Comparison of ENCODE assay signal across 8 cellular contexts in genomic region chr2:197433770-197434438, GRCh38. TPM values are rescaled to one million over a fixed set of nuclear protein-coding genes. Genes with fewer than 3 reads are reported as not detected.
DNase-seq lines count a peak whose midpoint lies in the region; ATAC-seq and TF ChIP-seq lines count a peak whose summit lies in the region.

No MANE protein-coding gene starts in this region.

- peak overlapping the region; percentile 95 for H3K4me3 Mint-ChIP-seq in progenitor cell of endocrine pancreas (ENCODE audit: low read depth)

- peaks cover 52% of the 10 kb centered on the region for H4K20me1 ChIP-seq in PC-9 (ENCODE audit: insufficient read depth)

- TF ChIP-seq CTCF in PC-9 (conservative IDR thresholded peaks at IDR 0.05): no peak
- no peak for TF ChIP-seq CTCF in esophagus squamous epithelium (IDR thresholded peaks at IDR 0.05)
- TF ChIP-seq CTCF in progenitor cell of endocrine pancreas (IDR thresholded peaks at IDR 0.05; ENCODE audit: unreplicated experiment): no peak

- intact Hi-C loops in PC-9 (cut with micrococcal nuclease; ENCODE audit: unreplicated experiment): no loop called here
- intact Hi-C loops in esophagus squamous epithelium (cut with DNase I): no loop called here

- H3K9me2 ChIP-seq in PC-9 (ENCODE audit: insufficient read depth): no peaks in the 10 kb centered on the region

- POLR2A ChIA-PET in PC-9 (lab: Charles Lee; ENCODE audit: unreplicated experiment): interaction anchor here (0.7 to 1.2 kb wide), 2 partner anchors 170 to 446 kb away, joined by 4 to 6 read pairs; no protein-coding TSS in a partner anchor

- BruUV-seq in PC-9 (replicated peaks; lab: Mats Ljungman, UMichigan): no TSS peak

- H3K27me3 ChIP-seq in PC-9 (ENCODE audit: insufficient read depth, low read depth): no peaks in the 10 kb centered on the region
- no peaks in the 10 kb centered on the region for H3K27me3 ChIP-seq in esophagus squamous epithelium

- H3K9me3 ChIP-seq in PC-9 (ENCODE audit: insufficient read depth, low read depth): no peaks in the 10 kb centered on the region
- H3K9me3 ChIP-seq in esophagus squamous epithelium: no peaks in the 10 kb centered on the region

- peak overlapping the region; percentile 100 for H3K27ac Mint-ChIP-seq in progenitor cell of endocrine pancreas

- peaks cover 7% of the 10 kb centered on the region for H3K36me3 Mint-ChIP-seq in progenitor cell of endocrine pancreas (ENCODE audit: insufficient read depth)

- H3F3A ChIP-seq in PC-9 (ENCODE audit: insufficient read depth, low read depth): peaks cover 13% of the 10 kb centered on the region

- H3K27me3 Mint-ChIP-seq in progenitor cell of endocrine pancreas: no peaks in the 10 kb centered on the region

- no peak for TF ChIP-seq POLR2A in esophagus squamous epithelium (IDR thresholded peaks at IDR 0.05)

- peak overlapping the region; percentile 96 for H3K4me2 ChIP-seq in PC-9

- H2AFZ ChIP-seq in PC-9: no peak overlapping the region

- H3K9me3 Mint-ChIP-seq in progenitor cell of endocrine pancreas (ENCODE audit: low read depth): no peaks in the 10 kb centered on the region

- peaks cover 60% of the 10 kb centered on the region for H3K79me2 ChIP-seq in PC-9 (ENCODE audit: low read depth)

- H3K4me3 ChIP-seq in PC-9: peak overlapping the region; percentile 77
- peak overlapping the region; percentile 68 to 95 (median 84) for H3K4me3 ChIP-seq in esophagus squamous epithelium

- no peak for ATAC-seq in GM18511 (IDR thresholded peaks at IDR 0.05; ENCODE audit: unreplicated experiment)

- H3K4me1 ChIP-seq in PC-9 (replicated peaks; ENCODE audit: insufficient read depth) (peaks cover 24% of the 10 kb centered on the region), esophagus squamous epithelium (peaks cover 27 to 63% (median 44%) of the 10 kb centered on the region in 3 donors)

- DNase-seq in EH (ENCODE audit: low read depth): peak; percentile 20
- DNase-seq in PC-9: no peak
- DNase-seq in esophagus squamous epithelium (lab: John Stamatoyannopoulos, UW): no peak
- DNase-seq in progenitor cell of endocrine pancreas (ENCODE audit: low spot score, unreplicated experiment): no peak
- DNase-seq in NCI-H526 (lab: John Stamatoyannopoulos, UW): no peak
- DNase-seq in cortex of kidney (lab: John Stamatoyannopoulos, UW): no peak
- DNase-seq in EL: no peak

- peaks cover 40% of the 10 kb centered on the region for H3K4me1 Mint-ChIP-seq in progenitor cell of endocrine pancreas (ENCODE audit: low read depth)

- CTCF ChIA-PET in PC-9 (lab: Charles Lee): no interaction called here

- H3K27ac ChIP-seq in PC-9 (peak overlapping the region; percentile 80), esophagus squamous epithelium (peak overlapping the region in 3 of 4 donors; percentile 95 to 98 (median 96))

- WGBS in esophagus squamous epithelium, 2 donors: 0 to 1% methylated on average over 11 of the region's 11 CpGs

- H3K36me3 ChIP-seq in PC-9 (ENCODE audit: low read depth) (peaks cover 7% of the 10 kb centered on the region; the same call in 1 of the 2 replicates), esophagus squamous epithelium (peaks cover 0 to 7% (median 0%) of the 10 kb centered on the region in 3 donors)

RNA-seq across cellular contexts. Expression of gene SF3B1, which starts 0.9 kb away (rescaled TPM):
- 127 and 156 TPM in 2 replicates for total RNA-seq in PC-9 (2021)
- total RNA-seq in esophagus squamous epithelium: 100 to 1,000 TPM; 113 to 259 (median 149) TPM
- 348 and 370 TPM in 2 replicates for total RNA-seq in progenitor cell of endocrine pancreas

RNA-seq across cellular contexts. Expression of gene COQ10B, which starts 19.4 kb away (rescaled TPM):
- total RNA-seq in PC-9 (2021) (14.8 and 18.1 TPM in 2 replicates), esophagus squamous epithelium (10 to 100 TPM; 15.9 to 26.3 (median 22.7) TPM), progenitor cell of endocrine pancreas (11.0 and 11.8 TPM in 2 replicates)
